Comparison of ENCODE assay signal across 21 cellular contexts in the genomic region with DNA sequence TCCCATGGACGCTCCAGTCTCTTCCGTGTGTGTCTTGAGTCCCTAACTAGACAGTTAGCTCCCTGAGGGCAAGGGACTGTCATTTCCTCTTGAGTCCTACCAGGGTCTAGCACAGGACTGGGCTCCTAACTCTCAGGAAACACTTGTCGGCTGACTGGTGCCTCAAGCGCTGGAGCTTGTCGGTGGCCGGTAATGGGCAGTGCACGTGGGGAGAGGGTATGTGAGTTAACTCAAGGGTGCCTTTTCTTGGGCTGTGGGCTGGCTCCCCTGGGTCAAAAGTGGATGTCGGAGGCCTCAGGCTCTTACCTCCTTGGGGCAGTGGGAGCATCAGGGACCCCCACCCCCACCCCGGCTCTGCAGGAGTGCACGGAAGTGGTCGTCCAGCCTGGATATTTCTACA. TPM values are rescaled to one million over a fixed set of nuclear protein-coding genes. Genes with fewer than 3 reads are reported as not detected.
DNase-seq lines count a peak whose midpoint lies in the region; ATAC-seq and TF ChIP-seq lines count a peak whose summit lies in the region.
"Had no signal": no experiment of that assay in that cellular context is flagged by ENCODE, and none has a peak within 500 bp of the region (broad histone marks: within the 10 kb centered on the region; RNA-seq: fewer than 3 reads in every experiment).

No MANE protein-coding gene starts in this region.

- H3K36me3 Mint-ChIP-seq in activated naive CD4-positive, alpha-beta T cell treated with anti-CD3 and anti-CD28 coated beads for 36 hours (ENCODE audit: low read depth) = peaks cover 5% of the 10 kb centered on the region
- no peaks in the 10 kb centered on the region for H3K36me3 Mint-ChIP-seq in activated naive CD4-positive, alpha-beta T cell treated with anti-CD3 and anti-CD28 coated beads, Interleukin-2, amount 50 U/mL, for 72 hours
- H3K36me3 Mint-ChIP-seq in glutamatergic neuron (ENCODE audit: unreplicated experiment) = peaks cover 3% of the 10 kb centered on the region
- peaks cover 13% of the 10 kb centered on the region for H3K36me3 Mint-ChIP-seq in stimulated activated effector memory CD8-positive, alpha-beta T cell treated with anti-CD3 and anti-CD28 coated beads, Interleukin-12 subunit alpha, Interleukin-12 subunit beta, amount 100 ng/mL, for 72 hours

- peaks cover 7% of the 10 kb centered on the region for H3K4me1 Mint-ChIP-seq in activated naive CD4-positive, alpha-beta T cell treated with anti-CD3 and anti-CD28 coated beads for 36 hours (ENCODE audit: low read depth)
- H3K4me1 Mint-ChIP-seq in glutamatergic neuron (ENCODE audit: low read depth, unreplicated experiment) = peaks cover 28% of the 10 kb centered on the region
- H3K4me1 Mint-ChIP-seq in stimulated activated effector memory CD8-positive, alpha-beta T cell treated with anti-CD3 and anti-CD28 coated beads, Interleukin-12 subunit alpha, Interleukin-12 subunit beta, amount 100 ng/mL, for 72 hours = peaks cover 21% of the 10 kb centered on the region

- no peaks in the 10 kb centered on the region for H3K27me3 Mint-ChIP-seq in activated naive CD4-positive, alpha-beta T cell treated with anti-CD3 and anti-CD28 coated beads for 36 hours (ENCODE audit: low read depth)
- H3K27me3 Mint-ChIP-seq in glutamatergic neuron (ENCODE audit: unreplicated experiment) = peaks cover 10% of the 10 kb centered on the region
- H3K27me3 Mint-ChIP-seq: CD4-positive, alpha-beta T cell had no signal

- DNase-seq in activated naive CD4-positive, alpha-beta T cell treated with anti-CD3 and anti-CD28 coated beads for 36 hours = peak; percentile 2
- no peak for DNase-seq in activated naive CD4-positive, alpha-beta T cell treated with anti-CD3 and anti-CD28 coated beads, Interleukin-2, amount 50 U/mL, for 72 hours (ENCODE audit: low spot score in 2 of 2)
- peak; percentile 12 for DNase-seq in D341Med (ENCODE audit: low spot score)
- no peak for DNase-seq in glutamatergic neuron
- DNase-seq in stimulated activated effector memory CD8-positive, alpha-beta T cell treated with anti-CD3 and anti-CD28 coated beads, Interleukin-12 subunit alpha, Interleukin-12 subunit beta, amount 100 ng/mL, for 72 hours (ENCODE audit: low spot score in 2 of 2) = no peak
- no peak for DNase-seq in amniotic stem cell (lab: John Stamatoyannopoulos, UW)
- DNase-seq: CD4-positive, alpha-beta T cell; DND-41; GDM1; GM23248; HFFc6; KG1; NCI-H1048; NCI-H146; NCI-H2227 treated with DMSO at 0.1 percent for 48 hours; NCI-H526; RPMI8226 had no signal

- ATAC-seq in activated naive CD4-positive, alpha-beta T cell treated with anti-CD3 and anti-CD28 coated beads, Interleukin-2, amount 50 U/mL, for 72 hours = no peak
- no peak for ATAC-seq in stimulated activated effector memory CD8-positive, alpha-beta T cell treated with anti-CD3 and anti-CD28 coated beads, Interleukin-12 subunit alpha, Interleukin-12 subunit beta, amount 100 ng/mL, for 72 hours
- no peak for ATAC-seq in HG03565 (IDR thresholded peaks at IDR 0.05; ENCODE audit: unreplicated experiment)

- CTCF ChIA-PET in activated naive CD4-positive, alpha-beta T cell treated with anti-CD3 and anti-CD28 coated beads for 36 hours (lab: Charles Lee) = interaction anchor here (1.1 kb wide), 1 partner anchor 9 kb away, joined by 3 read pairs; no protein-coding TSS in a partner anchor

- intact Hi-C loops in activated naive CD4-positive, alpha-beta T cell treated with anti-CD3 and anti-CD28 coated beads for 36 hours (cut with micrococcal nuclease) = no loop called here

- H3K27ac Mint-ChIP-seq in activated naive CD4-positive, alpha-beta T cell treated with anti-CD3 and anti-CD28 coated beads for 36 hours = no peak overlapping the region
- peak overlapping the region in 1 of 2 donors; percentile 22 for H3K27ac Mint-ChIP-seq in activated naive CD4-positive, alpha-beta T cell treated with anti-CD3 and anti-CD28 coated beads, Interleukin-2, amount 50 U/mL, for 72 hours
- peak overlapping the region; percentile 29 for H3K27ac Mint-ChIP-seq in glutamatergic neuron (ENCODE audit: unreplicated experiment)
- H3K27ac Mint-ChIP-seq in stimulated activated effector memory CD8-positive, alpha-beta T cell treated with anti-CD3 and anti-CD28 coated beads, Interleukin-12 subunit alpha, Interleukin-12 subunit beta, amount 100 ng/mL, for 72 hours = peak overlapping the region; percentile 88
- H3K27ac Mint-ChIP-seq: HFFc6 had no signal

- H3K9me3 Mint-ChIP-seq in activated naive CD4-positive, alpha-beta T cell treated with anti-CD3 and anti-CD28 coated beads for 36 hours = no peaks in the 10 kb centered on the region
- no peaks in the 10 kb centered on the region for H3K9me3 Mint-ChIP-seq in activated naive CD4-positive, alpha-beta T cell treated with anti-CD3 and anti-CD28 coated beads, Interleukin-2, amount 50 U/mL, for 72 hours
- peaks cover 13% of the 10 kb centered on the region for H3K9me3 Mint-ChIP-seq in glutamatergic neuron (ENCODE audit: unreplicated experiment)
- H3K9me3 Mint-ChIP-seq in stimulated activated effector memory CD8-positive, alpha-beta T cell treated with anti-CD3 and anti-CD28 coated beads, Interleukin-12 subunit alpha, Interleukin-12 subunit beta, amount 100 ng/mL, for 72 hours = no peaks in the 10 kb centered on the region
- H3K9me3 Mint-ChIP-seq: CD4-positive, alpha-beta T cell; HFFc6 had no signal

- no peak overlapping the region for H3K4me3 Mint-ChIP-seq in activated naive CD4-positive, alpha-beta T cell treated with anti-CD3 and anti-CD28 coated beads for 36 hours
- no peak overlapping the region for H3K4me3 Mint-ChIP-seq in glutamatergic neuron (ENCODE audit: unreplicated experiment)
- H3K4me3 Mint-ChIP-seq in stimulated activated effector memory CD8-positive, alpha-beta T cell treated with anti-CD3 and anti-CD28 coated beads, Interleukin-12 subunit alpha, Interleukin-12 subunit beta, amount 100 ng/mL, for 72 hours = no peak overlapping the region
- H3K4me3 Mint-ChIP-seq: CD4-positive, alpha-beta T cell; HFFc6 had no signal

- TF ChIP-seq CTCF in glutamatergic neuron (IDR thresholded peaks at IDR 0.05; ENCODE audit: partially characterized antibody, unreplicated experiment) = no peak

RNA-seq across cellular contexts. Expression of a gene that starts 32.9 kb away (rescaled TPM):
- 1 to 10 TPM; 4.5 to 5.2 TPM for total RNA-seq in activated naive CD4-positive, alpha-beta T cell treated with anti-CD3 and anti-CD28 coated beads for 36 hours
- total RNA-seq in activated naive CD4-positive, alpha-beta T cell treated with anti-CD3 and anti-CD28 coated beads, Interleukin-2, amount 50 U/mL, for 72 hours = 1 to 10 TPM; 4.4 to 5.0 TPM
- 20.5 TPM for total RNA-seq in glutamatergic neuron (ENCODE audit: unreplicated experiment)

RNA-seq across cellular contexts. Expression of a gene that starts 38.4 kb away (rescaled TPM):
- 1 to 10 TPM; 9.1 to 9.7 TPM for total RNA-seq in activated naive CD4-positive, alpha-beta T cell treated with anti-CD3 and anti-CD28 coated beads for 36 hours
- total RNA-seq in activated naive CD4-positive, alpha-beta T cell treated with anti-CD3 and anti-CD28 coated beads, Interleukin-2, amount 50 U/mL, for 72 hours = 10 to 100 TPM; 13.5 to 17.7 TPM
- total RNA-seq in glutamatergic neuron (ENCODE audit: unreplicated experiment) = not detected
- total RNA-seq: A673, GM23248, HFFc6, M059J, OCI-LY7 had no signal

RNA-seq across cellular contexts. Expression of a gene that starts 43.4 kb away (rescaled TPM):
- 10 to 100 TPM; 45.7 to 49.3 TPM for total RNA-seq in activated naive CD4-positive, alpha-beta T cell treated with anti-CD3 and anti-CD28 coated beads for 36 hours
- 10 to 100 TPM; 57.1 to 77.4 TPM for total RNA-seq in activated naive CD4-positive, alpha-beta T cell treated with anti-CD3 and anti-CD28 coated beads, Interleukin-2, amount 50 U/mL, for 72 hours
- 146 TPM for total RNA-seq in glutamatergic neuron (ENCODE audit: unreplicated experiment)

Comparison
In these comparisons a context has a peak if more than half of its experiments do, and no peak if none do; other contexts are left out.
1. DNase-seq: peak in activated naive CD4-positive, alpha-beta T cell treated with anti-CD3 and anti-CD28 coated beads for 36 hours (single experiment) and D341Med (single experiment); none in activated naive CD4-positive, alpha-beta T cell treated with anti-CD3 and anti-CD28 coated beads, Interleukin-2, amount 50 U/mL, for 72 hours (0 of 2), glutamatergic neuron (single experiment), stimulated activated effector memory CD8-positive, alpha-beta T cell treated with anti-CD3 and anti-CD28 coated beads, Interleukin-12 subunit alpha, Interleukin-12 subunit beta, amount 100 ng/mL, for 72 hours (0 of 2) and amniotic stem cell (single experiment).
2. RNA of a gene that starts 38.4 kb away (total RNA-seq): 13.5 to 17.7 TPM in activated naive CD4-positive, alpha-beta T cell treated with anti-CD3 and anti-CD28 coated beads, Interleukin-2, amount 50 U/mL, for 72 hours and 9.1 to 9.7 TPM in activated naive CD4-positive, alpha-beta T cell treated with anti-CD3 and anti-CD28 coated beads for 36 hours; not detected in glutamatergic neuron (single experiment); every median in the first group is over 10 times any median in the second.